ENCODE assay signal across 9 cellular contexts in genomic region chr11:22787565-22788162, GRCh38. TPM values are rescaled to one million over a fixed set of nuclear protein-coding genes. Genes with fewer than 3 reads are reported as not detected.
DNase-seq lines count a peak whose midpoint lies in the region; ATAC-seq, FAIRE-seq and TF ChIP-seq lines count a peak whose summit lies in the region.
"Had no signal": no experiment of that assay in that cellular context is flagged by ENCODE, and none has a peak within 500 bp of the region (broad histone marks: within the 10 kb centered on the region; RNA-seq: fewer than 3 reads in every experiment).

No MANE protein-coding gene starts in this region.

- no peak overlapping the region for H3K4me3 ChIP-seq in suprapubic skin
- H3K4me3 ChIP-seq: ovary had no signal

- no peaks in the 10 kb centered on the region for H3K36me3 ChIP-seq in suprapubic skin
- H3K36me3 ChIP-seq: ovary had no signal

- DNase-seq in AG20443 (ENCODE audit: low spot score) (peak; percentile 57), NCI-H82 (lab: John Stamatoyannopoulos, UW) (peak; percentile 60), astrocyte of the hippocampus (ENCODE audit: low read depth, low spot score) (peak; percentile 75), suprapubic skin (ENCODE audit: low spot score in 2 of 2) (no peak)
- peak; percentile 36 for DNase-seq in stimulated activated CD8-positive, alpha-beta memory T cell treated with anti-CD3 and anti-CD28 coated beads, Interleukin-4, amount 100 ng/mL, for 48 hours

- TF ChIP-seq POLR2A in suprapubic skin (IDR thresholded peaks at IDR 0.05): no peak

- no peak overlapping the region for H3K27ac ChIP-seq in suprapubic skin
- H3K27ac ChIP-seq: ovary had no signal

- WGBS in suprapubic skin: 27% methylated on average over 9 of the region's 9 CpGs

- H3K9me3 ChIP-seq in suprapubic skin: no peaks in the 10 kb centered on the region
- H3K9me3 ChIP-seq: ovary had no signal

- no peaks in the 10 kb centered on the region for H3K4me1 ChIP-seq in suprapubic skin

- H3K27me3 ChIP-seq in suprapubic skin: no peaks in the 10 kb centered on the region
- H3K27me3 ChIP-seq: ovary had no signal

- TF ChIP-seq EP300 in suprapubic skin (IDR thresholded peaks at IDR 0.05): no peak

- FAIRE-seq in islet of Langerhans (lab: Jason Lieb, UNC): peak; percentile 100

- peak; percentile 31 for ATAC-seq in HG03442 (IDR thresholded peaks at IDR 0.05; ENCODE audit: unreplicated experiment)

- peak; percentile 56 for TF ChIP-seq CTCF in GM12873 (IDR thresholded peaks at IDR 0.05; ENCODE audit: insufficient read depth, low read depth, low read length, missing control alignments)
- TF ChIP-seq CTCF in suprapubic skin (IDR thresholded peaks at IDR 0.05): peak in 1 of 2 donors; percentile 52

RNA-seq across cellular contexts. Expression of gene SVIP, which starts 41.9 kb away (rescaled TPM):
- 10 to 100 TPM in 1 of 4 donors, 1 to 10 TPM in 3; 6.8 to 10.0 (median 7.9) TPM for total RNA-seq in suprapubic skin

Comparison
In these comparisons a context has a peak if more than half of its experiments do, and no peak if none do; other contexts are left out.
1. DNase-seq: peak in AG20443 (single experiment), NCI-H82 (single experiment), astrocyte of the hippocampus (single experiment) and stimulated activated CD8-positive, alpha-beta memory T cell treated with anti-CD3 and anti-CD28 coated beads, Interleukin-4, amount 100 ng/mL, for 48 hours (single experiment); none in suprapubic skin (0 of 2).